In genomic region chr13:32642858-32643257, GRCh38 we compare ENCODE assay signal across 28 cellular contexts. TPM values are rescaled to one million over a fixed set of nuclear protein-coding genes. Genes with fewer than 3 reads are reported as not detected.
A peak's percentile ranks its signal among the peaks of the same experiment; 100 is the strongest.
DNase-seq lines count a peak whose midpoint lies in the region; ATAC-seq, FAIRE-seq and TF ChIP-seq lines count a peak whose summit lies in the region.
"Had no signal": no experiment of that assay in that cellular context is flagged by ENCODE, and none has a peak within 500 bp of the region (broad histone marks: within the 10 kb centered on the region; RNA-seq: fewer than 3 reads in every experiment).

No MANE protein-coding gene starts in this region.

- TF ChIP-seq CTCF in D721Med (IDR thresholded peaks at IDR 0.05; ENCODE audit: insufficient read depth, missing control alignments) (no peak), H9 (conservative IDR thresholded peaks at IDR 0.05) (no peak), neural crest cell (conservative IDR thresholded peaks at IDR 0.05) (no peak), Caco-2 (IDR thresholded peaks at IDR 0.05; ENCODE audit: insufficient read depth in 1 of 2, low read depth in 1 of 2, low read length in 1 of 2, severe bottlenecking in 1 of 2, unreplicated experiment in 1 of 2) (no peak), body of pancreas (IDR thresholded peaks at IDR 0.05) (no peak)

- H3K4me1 ChIP-seq in H9 (ENCODE audit: insufficient read depth, low read length) (peaks cover 5% of the 10 kb centered on the region; the same call in 1 of the 2 replicates), Caco-2 (no peaks in the 10 kb centered on the region), body of pancreas (peaks cover 16% of the 10 kb centered on the region)
- H3K4me1 ChIP-seq: foreskin keratinocyte had no signal

- FAIRE-seq in D721Med (lab: Jason Lieb, UNC), result peak; percentile 32
- FAIRE-seq: keratinocyte, TTC549 had no signal

- no peak overlapping the region for H3K18ac ChIP-seq in H9 (ENCODE audit: insufficient read length, low read depth, low read length)

- H3K9me3 ChIP-seq in H9 (ENCODE audit: control insufficient read depth, low read depth, low read length) (no peaks in the 10 kb centered on the region), Caco-2 (no peaks in the 10 kb centered on the region), body of pancreas (no peaks in the 10 kb centered on the region)
- H3K9me3 ChIP-seq: esophagus squamous epithelium, heart left ventricle, psoas muscle, upper lobe of right lung had no signal

- H3T11ph ChIP-seq in H9 (ENCODE audit: low read length), result no peak overlapping the region

- H3K27me3 ChIP-seq in H9 (ENCODE audit: insufficient read depth, low read length) (no peaks in the 10 kb centered on the region), Caco-2 (replicated peaks; ENCODE audit: control insufficient read depth, insufficient read depth, low read length) (no peaks in the 10 kb centered on the region), body of pancreas (no peaks in the 10 kb centered on the region)
- H3K27me3 ChIP-seq: esophagus squamous epithelium, foreskin keratinocyte, heart left ventricle, upper lobe of right lung had no signal

- no peak overlapping the region for H2BK120ac ChIP-seq in H9 (ENCODE audit: low read depth, low read length, poor library complexity, severe bottlenecking)

- ATAC-seq in GM21381 (IDR thresholded peaks at IDR 0.05; ENCODE audit: unreplicated experiment), result no peak
- ATAC-seq in body of pancreas, result no peak
- ATAC-seq in GM18909 (IDR thresholded peaks at IDR 0.05; ENCODE audit: poor library complexity, unreplicated experiment), result no peak
- ATAC-seq: foreskin keratinocyte, heart left ventricle, left ventricle myocardium superior, psoas muscle, upper lobe of right lung had no signal

- WGBS in H9 (ENCODE audit: extremely low coverage, insufficient read length, low lambda C conversion rate), result no CpG with 5 or more reads among the region's 1 CpG
- 62 to 77% methylated on average over 1 of the region's 1 CpG for WGBS in body of pancreas, 2 donors

- no peak overlapping the region for H4K5ac ChIP-seq in H9 (ENCODE audit: insufficient read length, low read depth, low read length)

- no peaks in the 10 kb centered on the region for H4K20me1 ChIP-seq in H9 (ENCODE audit: control insufficient read depth, insufficient read depth, insufficient read length)

- intact Hi-C loops in activated T-helper 2 cell treated with anti-CD3 and anti-CD28 coated beads, Interferon-gamma antibody, Interleukin-2, Interleukin-4, amounts not matched to agents 10 μg/mL and 5 μg/mL and 100 μg/mL, durations not matched to agents 14 hours and 24 hours and 36 hours (cut with micrococcal nuclease), result loop anchor here (10.0 kb wide), 1 partner anchor 972 kb away; no protein-coding TSS in a partner anchor
- intact Hi-C loops in Caco-2 (cut with micrococcal nuclease; ENCODE audit: unreplicated experiment) (no loop called here), body of pancreas (cut with DNase I) (loop anchor here (5.0 kb wide), 1 partner anchor 51 kb away; no protein-coding TSS in a partner anchor)

- H3K27ac Mint-ChIP-seq in H9, result peak overlapping the region in 2 of 3 experiments; percentile 5 to 19; a peak in 1 of 7 replicates
- peak overlapping the region; percentile 8 for H3K27ac Mint-ChIP-seq in activated T-helper 2 cell treated with anti-CD3 and anti-CD28 coated beads, Interferon-gamma antibody, Interleukin-2, Interleukin-4, amounts not matched to agents 10 μg/mL and 5 μg/mL and 100 μg/mL, durations not matched to agents 14 hours and 24 hours and 36 hours
- H3K27ac Mint-ChIP-seq in neural crest cell (ENCODE audit: unreplicated experiment), result peak overlapping the region; percentile 2
- no peak overlapping the region for H3K27ac Mint-ChIP-seq in Caco-2 (ENCODE audit: unreplicated experiment)
- H3K27ac Mint-ChIP-seq: stimulated activated naive B cell treated with anti-CD40 and anti-IgM and Interleukin-4, amounts not matched to agents 10 μg/mL and 1 μg/mL and 100 μg/mL, for 72 hours had no signal

- POLR2A ChIA-PET in Caco-2 (lab: Charles Lee), result no interaction called here

- no peak for DNase-seq in D721Med (ENCODE audit: insufficient read length, low spot score)
- no peak for DNase-seq in H9
- no peak for DNase-seq in activated T-helper 2 cell treated with anti-CD3 and anti-CD28 coated beads, Interferon-gamma antibody, Interleukin-2, Interleukin-4, amounts not matched to agents 10 μg/mL and 5 μg/mL and 100 μg/mL, durations not matched to agents 14 hours and 24 hours and 36 hours (ENCODE audit: low spot score)
- no peak for DNase-seq in neural crest cell (ENCODE audit: low read depth, low spot score)
- DNase-seq in Caco-2, result no peak
- DNase-seq in body of pancreas, result no peak
- DNase-seq: activated CD4-positive, alpha-beta T cell treated with anti-CD3 and anti-CD28 coated beads, Interleukin-2, amount 50 U/mL, for 48 hours; activated naive CD8-positive, alpha-beta T cell treated with anti-CD3 and anti-CD28 coated beads, Interleukin-2, amount 50 U/mL, for 24 hours; activated T-cell treated with anti-CD3 and anti-CD28 coated beads for 4 hours; C1 segment of cervical spinal cord; central memory CD4-positive, alpha-beta T cell; cortex of kidney; esophagus squamous epithelium; foreskin keratinocyte; GM23248; heart left ventricle; left ventricle myocardium superior; NCI-H1092 treated with DMSO at 0.1 percent for 48 hours; NCI-H187 treated with DMSO at 0.1 percent for 48 hours; NCI-H2171; NCI-H82; psoas muscle; stimulated activated naive B cell treated with anti-CD40 and anti-IgM and Interleukin-4, amounts not matched to agents 10 μg/mL and 1 μg/mL and 100 μg/mL, for 72 hours; upper lobe of right lung had no signal

- H2AFZ ChIP-seq in H9 (ENCODE audit: low read length), result no peak overlapping the region
- H2AFZ ChIP-seq: GM23248 had no signal

- no peak overlapping the region for H2BK20ac ChIP-seq in H9 (ENCODE audit: low read depth, low read length, poor library complexity, severe bottlenecking)

- H2BK12ac ChIP-seq in H9 (ENCODE audit: insufficient read length, low read depth, low read length), result no peak overlapping the region

- no peak overlapping the region for H3K23ac ChIP-seq in H9 (ENCODE audit: insufficient read length, low read depth, low read length)

- no peak overlapping the region for H3K4me2 ChIP-seq in H9 (ENCODE audit: insufficient read depth, insufficient read length, low read length)

- no peak overlapping the region for H3K9ac ChIP-seq in H9 (ENCODE audit: extremely low read depth, insufficient read length, low read length)
- H3K9ac ChIP-seq: GM23248 had no signal

- TF ChIP-seq POLR2A in body of pancreas (IDR thresholded peaks at IDR 0.05), result no peak

- H3K56ac ChIP-seq in H9 (ENCODE audit: insufficient read length, low read depth, low read length), result no peak overlapping the region

- H3K4me1 Mint-ChIP-seq in H9, result peaks cover 25 to 29% of the 10 kb centered on the region in 2 experiments
- peaks cover 52% of the 10 kb centered on the region for H3K4me1 Mint-ChIP-seq in activated T-helper 2 cell treated with anti-CD3 and anti-CD28 coated beads, Interferon-gamma antibody, Interleukin-2, Interleukin-4, amounts not matched to agents 10 μg/mL and 5 μg/mL and 100 μg/mL, durations not matched to agents 14 hours and 24 hours and 36 hours (ENCODE audit: low read depth)
- H3K4me1 Mint-ChIP-seq in neural crest cell, result peaks cover 27% of the 10 kb centered on the region
- peaks cover 23% of the 10 kb centered on the region for H3K4me1 Mint-ChIP-seq in Caco-2 (ENCODE audit: low read depth, unreplicated experiment)

- no peak overlapping the region for H3K14ac ChIP-seq in H9 (ENCODE audit: insufficient read depth, low read length)

- H3K4me3 Mint-ChIP-seq in H9, result no peak overlapping the region
- no peak overlapping the region for H3K4me3 Mint-ChIP-seq in activated T-helper 2 cell treated with anti-CD3 and anti-CD28 coated beads, Interferon-gamma antibody, Interleukin-2, Interleukin-4, amounts not matched to agents 10 μg/mL and 5 μg/mL and 100 μg/mL, durations not matched to agents 14 hours and 24 hours and 36 hours (ENCODE audit: low read depth)
- no peak overlapping the region for H3K4me3 Mint-ChIP-seq in neural crest cell
- no peak overlapping the region for H3K4me3 Mint-ChIP-seq in Caco-2 (ENCODE audit: unreplicated experiment)
- H3K4me3 Mint-ChIP-seq: activated naive CD8-positive, alpha-beta T cell treated with anti-CD3 and anti-CD28 coated beads, Interleukin-2, amount 50 U/mL, for 24 hours; stimulated activated naive B cell treated with anti-CD40 and anti-IgM and Interleukin-4, amounts not matched to agents 10 μg/mL and 1 μg/mL and 100 μg/mL, for 72 hours had no signal

- H3K36me3 ChIP-seq in Caco-2 (ENCODE audit: control insufficient read depth, insufficient read depth, low read length) (no peaks in the 10 kb centered on the region), body of pancreas (replicated peaks in 1 of 2; ENCODE audit: insufficient read depth in 1 of 2, low read depth in 2 of 2) (no peaks in the 10 kb centered on the region)
- H3K36me3 ChIP-seq: esophagus squamous epithelium, heart left ventricle, upper lobe of right lung had no signal

- H2BK15ac ChIP-seq in H9 (ENCODE audit: low read depth, low read length), result no peak overlapping the region

- H3K36me3 Mint-ChIP-seq in H9 (ENCODE audit: insufficient read depth in 1 of 3, low read depth in 3 of 3), result no peaks in the 10 kb centered on the region
- H3K36me3 Mint-ChIP-seq in activated T-helper 2 cell treated with anti-CD3 and anti-CD28 coated beads, Interferon-gamma antibody, Interleukin-2, Interleukin-4, amounts not matched to agents 10 μg/mL and 5 μg/mL and 100 μg/mL, durations not matched to agents 14 hours and 24 hours and 36 hours (ENCODE audit: low read depth), result no peaks in the 10 kb centered on the region
- no peaks in the 10 kb centered on the region for H3K36me3 Mint-ChIP-seq in neural crest cell (ENCODE audit: low read depth)
- H3K36me3 Mint-ChIP-seq in Caco-2 (ENCODE audit: insufficient read depth, unreplicated experiment), result no peaks in the 10 kb centered on the region

- H4K8ac ChIP-seq in H9 (replicated peaks; ENCODE audit: insufficient read length, low read depth, low read length), result no peak overlapping the region

- no peak overlapping the region for H2AK5ac ChIP-seq in H9 (ENCODE audit: insufficient read length, low read length)

- no peak overlapping the region for H3K4me3 ChIP-seq in Caco-2 (ENCODE audit: low read depth, low read length)
- no peak overlapping the region for H3K4me3 ChIP-seq in body of pancreas
- H3K4me3 ChIP-seq: esophagus squamous epithelium, GM23248, heart left ventricle, psoas muscle, upper lobe of right lung had no signal

- CTCF ChIA-PET in Caco-2 (lab: Charles Lee), result interaction anchor here (0.8 to 2.1 kb wide), 3 partner anchors 55 to 62 kb away, joined by 3 to 12 read pairs (median 3); partner anchors contain the start of gene PDS5B

- peaks cover 21% of the 10 kb centered on the region; the same call in 1 of the 2 replicates for H3K79me2 ChIP-seq in H9 (ENCODE audit: insufficient read depth, low read length)

- H3K27me3 Mint-ChIP-seq in H9 (ENCODE audit: low read depth), result no peaks in the 10 kb centered on the region
- H3K27me3 Mint-ChIP-seq in activated T-helper 2 cell treated with anti-CD3 and anti-CD28 coated beads, Interferon-gamma antibody, Interleukin-2, Interleukin-4, amounts not matched to agents 10 μg/mL and 5 μg/mL and 100 μg/mL, durations not matched to agents 14 hours and 24 hours and 36 hours (ENCODE audit: low read depth), result no peaks in the 10 kb centered on the region
- no peaks in the 10 kb centered on the region for H3K27me3 Mint-ChIP-seq in neural crest cell (ENCODE audit: low read depth)
- H3K27me3 Mint-ChIP-seq in Caco-2 (ENCODE audit: insufficient read depth, unreplicated experiment), result no peaks in the 10 kb centered on the region
- H3K27me3 Mint-ChIP-seq: activated naive CD8-positive, alpha-beta T cell treated with anti-CD3 and anti-CD28 coated beads, Interleukin-2, amount 50 U/mL, for 24 hours; stimulated activated naive B cell treated with anti-CD40 and anti-IgM and Interleukin-4, amounts not matched to agents 10 μg/mL and 1 μg/mL and 100 μg/mL, for 72 hours had no signal

- no peaks in the 10 kb centered on the region for H3K23me2 ChIP-seq in H9 (ENCODE audit: insufficient read length, low read depth, low read length, poor library complexity, severe bottlenecking)

- no peaks in the 10 kb centered on the region for H3K9me3 Mint-ChIP-seq in H9
- no peaks in the 10 kb centered on the region for H3K9me3 Mint-ChIP-seq in activated T-helper 2 cell treated with anti-CD3 and anti-CD28 coated beads, Interferon-gamma antibody, Interleukin-2, Interleukin-4, amounts not matched to agents 10 μg/mL and 5 μg/mL and 100 μg/mL, durations not matched to agents 14 hours and 24 hours and 36 hours
- H3K9me3 Mint-ChIP-seq in neural crest cell, result no peaks in the 10 kb centered on the region
- H3K9me3 Mint-ChIP-seq in Caco-2 (ENCODE audit: unreplicated experiment), result no peaks in the 10 kb centered on the region
- H3K9me3 Mint-ChIP-seq: activated naive CD8-positive, alpha-beta T cell treated with anti-CD3 and anti-CD28 coated beads, Interleukin-2, amount 50 U/mL, for 24 hours; stimulated activated naive B cell treated with anti-CD40 and anti-IgM and Interleukin-4, amounts not matched to agents 10 μg/mL and 1 μg/mL and 100 μg/mL, for 72 hours had no signal

- no TSS peak for BruUV-seq in Caco-2 (replicated peaks; lab: Mats Ljungman, UMichigan)

- no peak overlapping the region for H4K91ac ChIP-seq in H9 (ENCODE audit: insufficient read length, low read depth, low read length)

- no peak overlapping the region for H2BK5ac ChIP-seq in H9 (ENCODE audit: insufficient read length, low read length)

- no peak overlapping the region for H3K27ac ChIP-seq in H9 (ENCODE audit: insufficient read length, low read depth, low read length)
- H3K27ac ChIP-seq in body of pancreas, result no peak overlapping the region
- H3K27ac ChIP-seq: esophagus squamous epithelium, foreskin keratinocyte, GM23248, heart left ventricle, psoas muscle, upper lobe of right lung had no signal

- H3K79me1 ChIP-seq in H9 (ENCODE audit: insufficient read depth, low read depth, low read length, poor library complexity, severe bottlenecking), result peaks cover 3% of the 10 kb centered on the region

- H3K4ac ChIP-seq in H9 (ENCODE audit: low read depth, low read length), result no peak overlapping the region

RNA-seq across cellular contexts. Expression of gene PDS5B, which starts 56.6 kb away (rescaled TPM):
- total RNA-seq in H9 (2021), result 50.0 and 50.9 TPM in 2 replicates
- total RNA-seq in activated T-helper 2 cell treated with anti-CD3 and anti-CD28 coated beads, Interferon-gamma antibody, Interleukin-2, Interleukin-4, amounts not matched to agents 10 μg/mL and 5 μg/mL and 100 μg/mL, durations not matched to agents 14 hours and 24 hours and 36 hours, result 58.5 and 63.1 TPM in 2 replicates
- total RNA-seq in neural crest cell, result 82.4 and 86.8 TPM in 2 replicates
- 53.0 and 54.9 TPM in 2 replicates for total RNA-seq in Caco-2 (2022)
- 10 to 100 TPM; 19.2 to 20.8 TPM for total RNA-seq in body of pancreas
